In genomic region chr22:24179478-24180210, GRCh38 we compare ENCODE assay signal across 21 cellular contexts. TPM values are rescaled to one million over a fixed set of nuclear protein-coding genes. Genes with fewer than 3 reads are reported as not detected.
DNase-seq lines count a peak whose midpoint lies in the region; ATAC-seq, FAIRE-seq and TF ChIP-seq lines count a peak whose summit lies in the region.
"Had no signal": no experiment of that assay in that cellular context is flagged by ENCODE, and none has a peak within 500 bp of the region (broad histone marks: within the 10 kb centered on the region; RNA-seq: fewer than 3 reads in every experiment).

No MANE protein-coding gene starts in this region.

- H2BK12ac ChIP-seq in neuronal stem cell (ENCODE audit: low read length) = no peak overlapping the region

- peak overlapping the region; percentile 11 for H2BK5ac ChIP-seq in neuronal stem cell (ENCODE audit: low read length)

- no peaks in the 10 kb centered on the region for H3K79me2 ChIP-seq in HepG2 (ENCODE audit: insufficient read depth, low read length)

- POLR2A ChIA-PET in HepG2 (lab: Yijun Ruan, JAX) = no interaction called here

- intact Hi-C loops in HepG2 (cut with micrococcal nuclease; ENCODE audit: unreplicated experiment) = no loop called here
- intact Hi-C loops in right lobe of liver (cut with DNase I) = loop anchor here in 1 of 2 donors (10.0 kb wide), 1 partner anchor 55 kb away; no protein-coding TSS in a partner anchor
- intact Hi-C loops in esophagus muscularis mucosa (cut with DNase I) = no loop called here
- intact Hi-C loops in upper lobe of right lung (cut with DNase I) = loop anchor here (10.0 kb wide), 1 partner anchor 75 kb away; no protein-coding TSS in a partner anchor

- ATAC-seq in HepG2 (no peak), right lobe of liver (no peak), upper lobe of right lung (no peak), GM18868 (IDR thresholded peaks at IDR 0.05; ENCODE audit: unreplicated experiment) (no peak)

- H3K27me3 ChIP-seq in HepG2 (ENCODE audit: control insufficient read depth in 1 of 2, insufficient read depth in 2 of 2, low read length in 2 of 2) (no peaks in the 10 kb centered on the region), right lobe of liver (no peaks in the 10 kb centered on the region), esophagus muscularis mucosa (no peaks in the 10 kb centered on the region), neuronal stem cell (ENCODE audit: control insufficient read depth in 3 of 3, insufficient read depth in 3 of 3, low read depth in 1 of 3, low read length in 3 of 3) (no peaks in the 10 kb centered on the region), upper lobe of right lung (no peaks in the 10 kb centered on the region), BE2C (no peaks in the 10 kb centered on the region)

- DNase-seq in HepG2 (ENCODE audit: low spot score) = no peak
- no peak for DNase-seq in right lobe of liver
- DNase-seq in esophagus muscularis mucosa (ENCODE audit: extremely low spot score) = no peak
- DNase-seq in neuronal stem cell (ENCODE audit: low spot score) = no peak
- no peak for DNase-seq in upper lobe of right lung
- no peak for DNase-seq in BE2C
- no peak for DNase-seq in T1000 (lab: John Stamatoyannopoulos, UW)
- DNase-seq: ACHN; activated CD8-positive, alpha-beta memory T cell treated with anti-CD3 and anti-CD28 coated beads for 24 hours; activated T-cell treated with anti-CD3 and anti-CD28 coated beads, Interleukin-2, amount 50 U/mL, for 1 hour; C1 segment of cervical spinal cord; Calu3; cerebellar nuclear complex; left colon; MV-4-11; NCI-H2171; NCI-H524 treated with DMSO at 0.1 percent for 48 hours had no signal

- no peak overlapping the region for H4K91ac ChIP-seq in neuronal stem cell (ENCODE audit: low read depth, low read length, poor library complexity)

- H3K9ac ChIP-seq in HepG2 (ENCODE audit: insufficient read depth, low read depth, low read length) (no peak overlapping the region), neuronal stem cell (ENCODE audit: low read depth, low read length, poor library complexity) (no peak overlapping the region)

- no peak overlapping the region for H2BK15ac ChIP-seq in neuronal stem cell (ENCODE audit: low read length)

- TF ChIP-seq POLR2A in HepG2 (IDR thresholded peaks at IDR 0.05; ENCODE audit: insufficient read depth in 1 of 2, low read depth in 2 of 2, low read length in 2 of 2) (no peak), right lobe of liver (IDR thresholded peaks at IDR 0.05) (no peak), esophagus muscularis mucosa (IDR thresholded peaks at IDR 0.05; ENCODE audit: low read depth) (no peak)

- H3K23ac ChIP-seq in neuronal stem cell (ENCODE audit: low read depth, low read length, poor library complexity) = peak overlapping the region; percentile 31

- TF ChIP-seq CTCF in HepG2 (CRISPR knock-in tag; IDR thresholded peaks at IDR 0.05) (no peak), right lobe of liver (IDR thresholded peaks at IDR 0.05) (no peak), esophagus muscularis mucosa (IDR thresholded peaks at IDR 0.05) (no peak), upper lobe of right lung (IDR thresholded peaks at IDR 0.05) (no peak), BE2C (IDR thresholded peaks at IDR 0.05; ENCODE audit: low read depth, low read length) (no peak)

- H2AK5ac ChIP-seq in neuronal stem cell (ENCODE audit: low read depth, low read length) = no peak overlapping the region

- H3K4ac ChIP-seq in neuronal stem cell (ENCODE audit: low read length) = no peak overlapping the region

- H2BK120ac ChIP-seq in neuronal stem cell (ENCODE audit: low read depth, low read length) = no peak overlapping the region

- H2AFZ ChIP-seq in HepG2 (ENCODE audit: low read length) = no peak overlapping the region
- no peak overlapping the region for H2AFZ ChIP-seq in neuronal stem cell (ENCODE audit: low read length)

- peaks cover 4% of the 10 kb centered on the region; the same call in 1 of the 2 replicates for H4K20me1 ChIP-seq in HepG2 (ENCODE audit: insufficient read depth, low read length)

- 90% methylated on average over 8 of the region's 17 CpGs for WGBS in HepG2 (ENCODE audit: low lambda C conversion rate)
- 100% methylated on average over 2 of the region's 17 CpGs for WGBS in right lobe of liver (ENCODE audit: insufficient coverage, low coverage, low lambda C conversion rate, missing lambda C conversion rate)
- WGBS in esophagus muscularis mucosa = 100% methylated on average over 4 of the region's 17 CpGs
- no CpG with 5 or more reads among the region's 17 CpGs for WGBS in neuronal stem cell (ENCODE audit: extremely low coverage in 2 of 2, insufficient read length in 2 of 2, insufficient replicate concordance in 1 of 2), 2 donors

- TF ChIP-seq EP300 in HepG2 (IDR thresholded peaks at IDR 0.05; ENCODE audit: low read depth in 2 of 2, low read length in 2 of 2) (no peak), HepG2 (CRISPR knock-in tag; IDR thresholded peaks at IDR 0.05; ENCODE audit: borderline replicate concordance) (no peak), esophagus muscularis mucosa (IDR thresholded peaks at IDR 0.05) (no peak)

- H3K9me3 ChIP-seq in HepG2 (ENCODE audit: low read length) = no peaks in the 10 kb centered on the region
- no peaks in the 10 kb centered on the region for H3K9me3 ChIP-seq in right lobe of liver
- H3K9me3 ChIP-seq in esophagus muscularis mucosa = no peaks in the 10 kb centered on the region
- no peaks in the 10 kb centered on the region for H3K9me3 ChIP-seq in neuronal stem cell (replicated peaks in 1 of 2; ENCODE audit: control insufficient read depth in 2 of 2, insufficient read depth in 1 of 2, low read depth in 1 of 2, low read length in 2 of 2)
- no peaks in the 10 kb centered on the region for H3K9me3 ChIP-seq in upper lobe of right lung
- H3K9me3 ChIP-seq in BE2C = no peaks in the 10 kb centered on the region
- H3K9me3 ChIP-seq: HAP-1, psoas muscle had no signal

- no peak overlapping the region for H3K27ac ChIP-seq in HepG2 (ENCODE audit: extremely low read length, insufficient read depth, low read length)
- no peak overlapping the region for H3K27ac ChIP-seq in right lobe of liver
- peak overlapping the region; percentile 14 to 84 (median 44) for H3K27ac ChIP-seq in esophagus muscularis mucosa (replicated peaks in 1 of 4)
- H3K27ac ChIP-seq in neuronal stem cell (replicated peaks; ENCODE audit: low read length) = no peak overlapping the region
- H3K27ac ChIP-seq in upper lobe of right lung = peak overlapping the region; percentile 11
- H3K27ac ChIP-seq: psoas muscle had no signal

- FAIRE-seq in HepG2 (lab: Jason Lieb, UNC) = no peak
- FAIRE-seq: astrocyte had no signal

- H3K4me3 ChIP-seq in HepG2 (replicated peaks in 1 of 3; ENCODE audit: insufficient read depth in 1 of 3, low read depth in 2 of 3, low read length in 3 of 3) (no peak overlapping the region), right lobe of liver (no peak overlapping the region), esophagus muscularis mucosa (no peak overlapping the region), neuronal stem cell (ENCODE audit: low read length in 2 of 2) (no peak overlapping the region), upper lobe of right lung (no peak overlapping the region), BE2C (ENCODE audit: low read depth, low read length) (no peak overlapping the region)
- H3K4me3 ChIP-seq: HAP-1, psoas muscle had no signal

- H3K4me1 ChIP-seq in HepG2 (ENCODE audit: insufficient read depth, low read length) (peaks cover 23% of the 10 kb centered on the region), right lobe of liver (peaks cover 0 to 5% (median 0%) of the 10 kb centered on the region in 4 donors), esophagus muscularis mucosa (peaks cover 43 to 79% (median 69%) of the 10 kb centered on the region in 4 donors), neuronal stem cell (ENCODE audit: control insufficient read depth in 2 of 2, insufficient read depth in 1 of 2, low read depth in 1 of 2, low read length in 2 of 2) (peaks cover 3% of the 10 kb centered on the region in 2 donors), upper lobe of right lung (peaks cover 4% of the 10 kb centered on the region), BE2C (peaks cover 3% of the 10 kb centered on the region)
- H3K4me1 ChIP-seq: HAP-1, psoas muscle had no signal

- H3K79me1 ChIP-seq in neuronal stem cell (ENCODE audit: low read depth, low read length) = peaks cover 5% of the 10 kb centered on the region

- no peak overlapping the region for H3K14ac ChIP-seq in neuronal stem cell (ENCODE audit: low read length)

- CTCF ChIA-PET in HepG2 (lab: Yijun Ruan, JAX; ENCODE audit: low intra/inter-chr PET ratio, low total read pairs) = no interaction called here

- H3K36me3 ChIP-seq in HepG2 (replicated peaks in 1 of 2; ENCODE audit: control insufficient read depth in 1 of 2, insufficient read depth in 2 of 2, low read length in 2 of 2) (peaks cover 4 to 17% of the 10 kb centered on the region in 2 experiments; a peak in 3 of 5 replicates), right lobe of liver (no peaks in the 10 kb centered on the region), esophagus muscularis mucosa (peaks cover 0 to 34% (median 26%) of the 10 kb centered on the region in 4 donors), neuronal stem cell (replicated peaks in 1 of 2; ENCODE audit: control insufficient read depth in 2 of 2, insufficient read depth in 2 of 2, low read length in 2 of 2) (peaks cover 0 to 15% of the 10 kb centered on the region in 2 donors), upper lobe of right lung (peaks cover 27% of the 10 kb centered on the region), BE2C (no peaks in the 10 kb centered on the region; the same call in 1 of the 2 replicates)
- H3K36me3 ChIP-seq: HAP-1 had no signal

- H4K8ac ChIP-seq in neuronal stem cell (ENCODE audit: low read depth, low read length) = peak overlapping the region; percentile 65

- in situ Hi-C loops in HepG2 (cut with HindIII; ENCODE audit: extremely low pct_ligation_motif_present, low pct_unique_long_range_greater_than_20kb) = no loop called here

- H3K18ac ChIP-seq in neuronal stem cell (ENCODE audit: low read length) = peak overlapping the region; percentile 71

- H3K4me2 ChIP-seq in HepG2 (ENCODE audit: low read depth, low read length) (no peak overlapping the region), neuronal stem cell (ENCODE audit: insufficient read depth, low read length, poor library complexity, severe bottlenecking) (no peak overlapping the region)

- no TSS peak for BruUV-seq in HepG2 (replicated peaks; lab: Mats Ljungman, UMichigan)

- no peak for TF ChIP-seq RAD21 in HepG2 (CRISPR knock-in tag; IDR thresholded peaks at IDR 0.05)

RNA-seq across cellular contexts. Expression of gene SUSD2, which starts 1.6 kb away (rescaled TPM):
- total RNA-seq in HepG2 (2016; rRNA removed; fragmentation: Illumina TruSeq; extraction: Trizol) (0.94 and 2.1 TPM in 2 replicates), right lobe of liver (1 to 10 TPM in 4 of 6 experiments, under 1 TPM in 2; 0.61 to 6.8 (median 2.0) TPM), esophagus muscularis mucosa (1 to 10 TPM; 3.3 to 10.0 (median 4.2) TPM), upper lobe of right lung (277 TPM)
- total RNA-seq in HepG2 (2016; cell fraction: cytosol; rRNA removed; fragmentation: Illumina TruSeq; extraction: Trizol; ENCODE audit: low read depth) = 0.20 and 0.44 TPM in 2 replicates
- total RNA-seq in HepG2 (2016; cell fraction: insoluble cytoplasmic fraction; rRNA removed; fragmentation: Illumina TruSeq; extraction: Trizol) = 0.64 and 2.1 TPM in 2 replicates
- 0.48 and 0.49 TPM in 2 replicates for total RNA-seq in HepG2 (2016; cell fraction: membrane; rRNA removed; fragmentation: Illumina TruSeq; extraction: Trizol)
- 3.6 and 3.8 TPM in 2 replicates for total RNA-seq in HepG2 (2016; cell fraction: nucleus; rRNA removed; fragmentation: Illumina TruSeq; extraction: Trizol)
- 11.0 and 12.7 TPM in 2 replicates for polyA plus RNA-seq in HepG2 (2011; rRNA removed)
- polyA plus RNA-seq in HepG2 (2011; cell fraction: cytosol; rRNA removed) = 3.8 and 6.5 TPM in 2 replicates
- 12.4 and 16.2 TPM in 2 replicates for polyA plus RNA-seq in HepG2 (2011; cell fraction: nucleus; rRNA removed)
- polyA plus RNA-seq in HepG2 (2012) = 2.7 and 4.1 TPM in 2 replicates
- 0.27 and 0.36 TPM in 2 replicates for polyA plus RNA-seq in HepG2 (2016; cell fraction: cytosol; fragmentation: Illumina TruSeq; extraction: Trizol; ENCODE audit: low read depth)
- polyA plus RNA-seq in HepG2 (2016; cell fraction: insoluble cytoplasmic fraction; fragmentation: Illumina TruSeq; extraction: Trizol; ENCODE audit: low read depth) = 1.3 and 1.8 TPM in 2 replicates
- polyA plus RNA-seq in HepG2 (2016; cell fraction: membrane; fragmentation: Illumina TruSeq; extraction: Trizol; ENCODE audit: low read depth) = 0.41 and 0.74 TPM in 2 replicates
- 8.0 and 8.7 TPM in 2 replicates for polyA plus RNA-seq in HepG2 (2016; cell fraction: nucleus; fragmentation: Illumina TruSeq; extraction: Trizol; ENCODE audit: insufficient read depth, low read depth)
- 0.77 and 15.6 TPM in 2 replicates for polyA minus RNA-seq in HepG2 (2011; rRNA and poly(A)+ RNA removed; ENCODE audit: low replicate concordance)
- 5.4 and 6.8 TPM in 2 replicates for polyA minus RNA-seq in HepG2 (2011; cell fraction: cytosol; rRNA and poly(A)+ RNA removed)
- polyA minus RNA-seq in HepG2 (2011; cell fraction: nucleus; rRNA and poly(A)+ RNA removed) = 4.4 and 4.6 TPM in 2 replicates
- polyA plus RNA-seq in neuronal stem cell (2013, experiment 1 of 2) = 0.25 TPM
- polyA plus RNA-seq in neuronal stem cell (2013, experiment 2 of 2) = 0.18 TPM
- polyA plus RNA-seq in BE2C (2012; ENCODE audit: insufficient read depth, insufficient read length, low read depth) = 1.6 TPM

Comparison
In these comparisons a context has a peak if more than half of its experiments do, and no peak if none do; other contexts are left out.
1. H3K27ac ChIP-seq: peak in esophagus muscularis mucosa (4 of 4) and upper lobe of right lung (single experiment); none in HepG2 (single experiment), right lobe of liver (0 of 3) and neuronal stem cell (single experiment).
2. RNA of gene SUSD2, which starts 1.6 kb away (total RNA-seq): 277 TPM in upper lobe of right lung (single experiment); 3.3 to 10.0 TPM in esophagus muscularis mucosa, 0.61 to 6.8 TPM in right lobe of liver and 0.20 to 3.8 TPM in HepG2; every median in the first group is over 10 times any median in the second.